20 cellular contexts compared by ENCODE assay signal in the genomic region with DNA sequence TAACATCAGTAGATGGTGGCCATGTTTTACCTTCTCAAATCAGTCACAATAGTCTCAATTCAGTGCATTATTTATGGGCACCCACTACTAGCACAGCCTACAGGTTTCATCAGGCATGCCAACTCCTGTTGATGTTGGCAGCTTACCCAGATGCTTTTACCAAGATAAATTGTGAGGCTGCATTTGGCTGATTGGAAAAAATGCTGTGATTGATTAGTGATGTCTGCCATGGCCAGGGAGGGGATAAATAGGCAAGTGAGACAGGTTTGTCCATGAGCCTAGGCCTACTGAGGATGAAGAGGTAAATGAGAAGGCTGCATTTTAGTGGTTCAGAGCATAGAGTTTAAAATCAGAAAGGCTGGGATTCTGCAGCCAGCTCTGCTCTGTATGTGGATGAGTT.
A peak's percentile ranks its signal among the peaks of the same experiment; 100 is the strongest.
DNase-seq lines count a peak whose midpoint lies in the region; FAIRE-seq and TF ChIP-seq lines count a peak whose summit lies in the region.
"Had no signal": no experiment of that assay in that cellular context is flagged by ENCODE, and none has a peak within 500 bp of the region (broad histone marks: within the 10 kb centered on the region; RNA-seq: fewer than 3 reads in every experiment).

No MANE protein-coding gene starts in this region.

- no peak for TF ChIP-seq CTCF in MCF 10A (IDR thresholded peaks at IDR 0.05; ENCODE audit: unreplicated experiment)
- no peak for TF ChIP-seq CTCF in breast epithelium (IDR thresholded peaks at IDR 0.05)
- no peak for TF ChIP-seq CTCF in osteoblast (IDR thresholded peaks at IDR 0.05; ENCODE audit: extremely low read depth, low read depth, low read length)

- peaks cover 6% of the 10 kb centered on the region for H3K9me3 Mint-ChIP-seq in MCF 10A (ENCODE audit: unreplicated experiment)

- H4K20me1 ChIP-seq in osteoblast (ENCODE audit: insufficient read depth, low read length), result no peaks in the 10 kb centered on the region

- no peaks in the 10 kb centered on the region for H3K79me2 ChIP-seq in osteoblast (ENCODE audit: insufficient read depth, low read length)

- no peak for TF ChIP-seq POLR2A in breast epithelium (IDR thresholded peaks at IDR 0.05)

- no peaks in the 10 kb centered on the region for H3K27me3 Mint-ChIP-seq in MCF 10A (ENCODE audit: insufficient read depth, unreplicated experiment)

- H3K27ac ChIP-seq in breast epithelium (no peak overlapping the region), osteoblast (ENCODE audit: low read depth, low read length) (no peak overlapping the region)
- H3K27ac ChIP-seq: GM23248 had no signal

- no TSS peak for BruUV-seq in MCF 10A (replicated peaks; lab: Mats Ljungman, UMichigan)

- peaks cover 5% of the 10 kb centered on the region for H3K4me1 Mint-ChIP-seq in MCF 10A (ENCODE audit: insufficient read depth, unreplicated experiment)

- peak; percentile 22 for DNase-seq in MCF 10A (ENCODE audit: unreplicated experiment)
- no peak for DNase-seq in breast epithelium (ENCODE audit: low spot score in 2 of 2)
- no peak for DNase-seq in HTR-8/SVneo (ENCODE audit: insufficient read length, low spot score)
- peak; percentile 50 for DNase-seq in astrocyte of the hippocampus (ENCODE audit: low read depth, low spot score)
- DNase-seq in osteoblast (ENCODE audit: insufficient read length, low spot score, missing footprints), result peak; percentile 56
- DNase-seq in stimulated activated CD4-positive, alpha-beta T cell treated with anti-CD3 and anti-CD28 coated beads, Interleukin-4, amount 100 ng/mL, for 4 hours, result no peak
- no peak for DNase-seq in NCI-H1417 (lab: John Stamatoyannopoulos, UW)
- DNase-seq in putamen (ENCODE audit: low spot score), result no peak
- DNase-seq: C1 segment of cervical spinal cord; CD4-positive, alpha-beta memory T cell; COR-L47; DMS153; DND-41; GM23248; H7; HCEC 1CT had no signal

- CTCF ChIA-PET in MCF 10A (lab: Yijun Ruan, JAX), result interaction anchor here (0.8 to 6.9 kb wide), 4 partner anchors 8 to 330 kb away, joined by 7 to 58 read pairs (median 38); no protein-coding TSS in a partner anchor

- H3K4me1 ChIP-seq in breast epithelium, result no peaks in the 10 kb centered on the region
- no peaks in the 10 kb centered on the region for H3K4me1 ChIP-seq in osteoblast (ENCODE audit: insufficient read depth, low read length)

- H3K36me3 Mint-ChIP-seq in MCF 10A (ENCODE audit: insufficient read depth, unreplicated experiment), result no peaks in the 10 kb centered on the region

- H3K9me3 ChIP-seq in breast epithelium (no peaks in the 10 kb centered on the region), osteoblast (ENCODE audit: low read depth, low read length) (peaks cover 3% of the 10 kb centered on the region)

- H3K4me2 ChIP-seq in osteoblast (ENCODE audit: insufficient read depth, low read length), result no peak overlapping the region

- H3K27me3 ChIP-seq in breast epithelium (no peaks in the 10 kb centered on the region), osteoblast (ENCODE audit: insufficient read depth, low read length) (no peaks in the 10 kb centered on the region)

- POLR2A ChIA-PET in MCF 10A (lab: Yijun Ruan, JAX), result no interaction called here

- intact Hi-C loops in MCF 10A (cut with micrococcal nuclease) (no loop called here), breast epithelium (cut with DNase I; ENCODE audit: low total_unique reads) (no loop called here)

- no peak overlapping the region for H3K27ac Mint-ChIP-seq in MCF 10A (ENCODE audit: low read depth, unreplicated experiment)
- H3K27ac Mint-ChIP-seq: CD4-positive, alpha-beta memory T cell had no signal

- H3K4me3 ChIP-seq in breast epithelium (no peak overlapping the region), osteoblast (ENCODE audit: insufficient read depth, low read length) (no peak overlapping the region)
- H3K4me3 ChIP-seq: GM23248 had no signal

- H2AFZ ChIP-seq in osteoblast (ENCODE audit: low read length), result no peak overlapping the region
- H2AFZ ChIP-seq: GM23248 had no signal

- no peaks in the 10 kb centered on the region for H3K36me3 ChIP-seq in breast epithelium
- no peaks in the 10 kb centered on the region for H3K36me3 ChIP-seq in osteoblast (ENCODE audit: insufficient read depth, low read length)

- FAIRE-seq in HTR-8/SVneo (lab: Jason Lieb, UNC), result peak; percentile 16
- FAIRE-seq: G401.6, GM12892, GM19239, H1 had no signal

- no peak overlapping the region for H3K4me3 Mint-ChIP-seq in MCF 10A (ENCODE audit: unreplicated experiment)
- H3K4me3 Mint-ChIP-seq: CD4-positive, alpha-beta memory T cell had no signal

Comparison
In these comparisons a context has a peak if more than half of its experiments do, and no peak if none do; other contexts are left out.
1. DNase-seq: peak in MCF 10A (single experiment), astrocyte of the hippocampus (single experiment) and osteoblast (single experiment); none in breast epithelium (0 of 2), HTR-8/SVneo (single experiment), stimulated activated CD4-positive, alpha-beta T cell treated with anti-CD3 and anti-CD28 coated beads, Interleukin-4, amount 100 ng/mL, for 4 hours (0 of 2), NCI-H1417 (0 of 3) and putamen (single experiment).